ENCODE assay signal across 2 cellular contexts in the genomic region with DNA sequence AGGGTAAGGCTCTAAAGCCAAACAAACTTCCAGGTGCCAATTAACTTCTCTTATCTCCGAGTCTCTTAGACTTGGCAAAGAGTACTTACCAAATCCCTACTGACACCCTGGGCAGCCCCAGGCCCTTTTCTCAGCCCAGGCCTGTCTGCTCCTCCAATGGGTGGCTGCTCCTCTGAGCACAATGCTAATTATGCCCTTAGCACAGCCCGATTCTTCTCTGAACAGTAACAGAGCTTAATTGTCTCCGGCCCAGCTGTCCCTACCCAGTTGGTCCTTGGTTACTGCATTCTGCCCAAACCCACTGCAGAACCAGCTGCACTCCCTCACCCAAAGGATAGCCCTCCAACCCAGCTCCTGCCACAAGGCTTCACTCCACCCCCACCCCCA.
TF ChIP-seq lines count a peak whose summit lies in the region.

No MANE protein-coding gene starts in this region.

TF ChIP-seq in HEK293, 187 proteins besides CTCF, POLR2A, EP300 and RAD21 (continued from another document):
- TF ChIP-seq ZNF837 (tag by site-specific recombination; IDR thresholded peaks at IDR 0.05) = no peak
- TF ChIP-seq ZNF623 (tag by site-specific recombination; IDR thresholded peaks at IDR 0.05) = peak; percentile 45
- peak; percentile 34; the same call in 1 of the 2 replicates for TF ChIP-seq FEZF1 (tag by site-specific recombination; IDR thresholded peaks at IDR 0.05)
- TF ChIP-seq ZNF768 (tag by site-specific recombination; IDR thresholded peaks at IDR 0.05) = no peak
- TF ChIP-seq, protein P1, sequence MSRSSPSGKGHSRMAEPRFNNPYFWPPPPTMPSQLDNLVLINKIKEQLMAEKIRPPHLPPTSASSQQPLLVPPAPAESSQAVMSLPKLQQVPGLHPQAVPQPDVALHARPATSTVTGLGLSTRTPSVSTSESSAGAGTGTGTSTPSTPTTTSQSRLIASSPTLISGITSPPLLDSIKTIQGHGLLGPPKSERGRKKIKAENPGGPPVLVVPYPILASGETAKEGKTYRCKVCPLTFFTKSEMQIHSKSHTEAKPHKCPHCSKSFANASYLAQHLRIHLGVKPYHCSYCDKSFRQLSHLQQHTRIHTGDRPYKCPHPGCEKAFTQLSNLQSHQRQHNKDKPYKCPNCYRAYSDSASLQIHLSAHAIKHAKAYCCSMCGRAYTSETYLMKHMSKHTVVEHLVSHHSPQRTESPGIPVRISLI (tag by site-specific recombination; IDR thresholded peaks at IDR 0.05) = no peak
- TF ChIP-seq, protein P2, sequence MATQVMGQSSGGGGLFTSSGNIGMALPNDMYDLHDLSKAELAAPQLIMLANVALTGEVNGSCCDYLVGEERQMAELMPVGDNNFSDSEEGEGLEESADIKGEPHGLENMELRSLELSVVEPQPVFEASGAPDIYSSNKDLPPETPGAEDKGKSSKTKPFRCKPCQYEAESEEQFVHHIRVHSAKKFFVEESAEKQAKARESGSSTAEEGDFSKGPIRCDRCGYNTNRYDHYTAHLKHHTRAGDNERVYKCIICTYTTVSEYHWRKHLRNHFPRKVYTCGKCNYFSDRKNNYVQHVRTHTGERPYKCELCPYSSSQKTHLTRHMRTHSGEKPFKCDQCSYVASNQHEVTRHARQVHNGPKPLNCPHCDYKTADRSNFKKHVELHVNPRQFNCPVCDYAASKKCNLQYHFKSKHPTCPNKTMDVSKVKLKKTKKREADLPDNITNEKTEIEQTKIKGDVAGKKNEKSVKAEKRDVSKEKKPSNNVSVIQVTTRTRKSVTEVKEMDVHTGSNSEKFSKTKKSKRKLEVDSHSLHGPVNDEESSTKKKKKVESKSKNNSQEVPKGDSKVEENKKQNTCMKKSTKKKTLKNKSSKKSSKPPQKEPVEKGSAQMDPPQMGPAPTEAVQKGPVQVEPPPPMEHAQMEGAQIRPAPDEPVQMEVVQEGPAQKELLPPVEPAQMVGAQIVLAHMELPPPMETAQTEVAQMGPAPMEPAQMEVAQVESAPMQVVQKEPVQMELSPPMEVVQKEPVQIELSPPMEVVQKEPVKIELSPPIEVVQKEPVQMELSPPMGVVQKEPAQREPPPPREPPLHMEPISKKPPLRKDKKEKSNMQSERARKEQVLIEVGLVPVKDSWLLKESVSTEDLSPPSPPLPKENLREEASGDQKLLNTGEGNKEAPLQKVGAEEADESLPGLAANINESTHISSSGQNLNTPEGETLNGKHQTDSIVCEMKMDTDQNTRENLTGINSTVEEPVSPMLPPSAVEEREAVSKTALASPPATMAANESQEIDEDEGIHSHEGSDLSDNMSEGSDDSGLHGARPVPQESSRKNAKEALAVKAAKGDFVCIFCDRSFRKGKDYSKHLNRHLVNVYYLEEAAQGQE (tag by site-specific recombination; IDR thresholded peaks at IDR 0.05) = no peak
- TF ChIP-seq SP7 (tag by site-specific recombination; IDR thresholded peaks at IDR 0.05) = peak; percentile 82

TF ChIP-seq in HepG2, 621 proteins besides CTCF, POLR2A, EP300 and RAD21 (continued from another document):
- TF ChIP-seq NR1H2 (CRISPR knock-in tag; IDR thresholded peaks at IDR 0.05; ENCODE audit: borderline replicate concordance, low read depth) (no peak), SIN3B (IDR thresholded peaks at IDR 0.05; ENCODE audit: low read length) (no peak), TSC22D2 (CRISPR knock-in tag; IDR thresholded peaks at IDR 0.05; ENCODE audit: borderline replicate concordance) (no peak), GATAD1 (CRISPR knock-in tag; IDR thresholded peaks at IDR 0.05) (no peak), FOXP1 (IDR thresholded peaks at IDR 0.05) (no peak), FOXP1 (CRISPR knock-in tag; IDR thresholded peaks at IDR 0.05) (no peak), KAT8 (CRISPR knock-in tag; IDR thresholded peaks at IDR 0.05) (no peak), TAF15 (IDR thresholded peaks at IDR 0.05; ENCODE audit: low read depth, low read length, poor library complexity, severe bottlenecking) (no peak), PRMT3 (CRISPR knock-in tag; IDR thresholded peaks at IDR 0.05; ENCODE audit: borderline replicate concordance, low read depth) (no peak)
- TF ChIP-seq, protein P3, sequence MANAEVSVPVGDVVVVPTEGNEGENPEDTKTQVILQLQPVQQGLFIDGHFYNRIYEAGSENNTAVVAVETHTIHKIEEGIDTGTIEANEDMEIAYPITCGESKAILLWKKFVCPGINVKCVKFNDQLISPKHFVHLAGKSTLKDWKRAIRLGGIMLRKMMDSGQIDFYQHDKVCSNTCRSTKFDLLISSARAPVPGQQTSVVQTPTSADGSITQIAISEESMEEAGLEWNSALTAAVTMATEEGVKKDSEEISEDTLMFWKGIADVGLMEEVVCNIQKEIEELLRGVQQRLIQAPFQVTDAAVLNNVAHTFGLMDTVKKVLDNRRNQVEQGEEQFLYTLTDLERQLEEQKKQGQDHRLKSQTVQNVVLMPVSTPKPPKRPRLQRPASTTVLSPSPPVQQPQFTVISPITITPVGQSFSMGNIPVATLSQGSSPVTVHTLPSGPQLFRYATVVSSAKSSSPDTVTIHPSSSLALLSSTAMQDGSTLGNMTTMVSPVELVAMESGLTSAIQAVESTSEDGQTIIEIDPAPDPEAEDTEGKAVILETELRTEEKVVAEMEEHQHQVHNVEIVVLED (CRISPR knock-in tag; IDR thresholded peaks at IDR 0.05; ENCODE audit: borderline replicate concordance) = no peak
- TF ChIP-seq, protein P4, sequence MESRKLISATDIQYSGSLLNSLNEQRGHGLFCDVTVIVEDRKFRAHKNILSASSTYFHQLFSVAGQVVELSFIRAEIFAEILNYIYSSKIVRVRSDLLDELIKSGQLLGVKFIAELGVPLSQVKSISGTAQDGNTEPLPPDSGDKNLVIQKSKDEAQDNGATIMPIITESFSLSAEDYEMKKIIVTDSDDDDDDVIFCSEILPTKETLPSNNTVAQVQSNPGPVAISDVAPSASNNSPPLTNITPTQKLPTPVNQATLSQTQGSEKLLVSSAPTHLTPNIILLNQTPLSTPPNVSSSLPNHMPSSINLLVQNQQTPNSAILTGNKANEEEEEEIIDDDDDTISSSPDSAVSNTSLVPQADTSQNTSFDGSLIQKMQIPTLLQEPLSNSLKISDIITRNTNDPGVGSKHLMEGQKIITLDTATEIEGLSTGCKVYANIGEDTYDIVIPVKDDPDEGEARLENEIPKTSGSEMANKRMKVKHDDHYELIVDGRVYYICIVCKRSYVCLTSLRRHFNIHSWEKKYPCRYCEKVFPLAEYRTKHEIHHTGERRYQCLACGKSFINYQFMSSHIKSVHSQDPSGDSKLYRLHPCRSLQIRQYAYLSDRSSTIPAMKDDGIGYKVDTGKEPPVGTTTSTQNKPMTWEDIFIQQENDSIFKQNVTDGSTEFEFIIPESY (CRISPR knock-in tag; IDR thresholded peaks at IDR 0.05) = no peak
TF ChIP-seq in HepG2: peak in this region for 0.
